In the genomic region with DNA sequence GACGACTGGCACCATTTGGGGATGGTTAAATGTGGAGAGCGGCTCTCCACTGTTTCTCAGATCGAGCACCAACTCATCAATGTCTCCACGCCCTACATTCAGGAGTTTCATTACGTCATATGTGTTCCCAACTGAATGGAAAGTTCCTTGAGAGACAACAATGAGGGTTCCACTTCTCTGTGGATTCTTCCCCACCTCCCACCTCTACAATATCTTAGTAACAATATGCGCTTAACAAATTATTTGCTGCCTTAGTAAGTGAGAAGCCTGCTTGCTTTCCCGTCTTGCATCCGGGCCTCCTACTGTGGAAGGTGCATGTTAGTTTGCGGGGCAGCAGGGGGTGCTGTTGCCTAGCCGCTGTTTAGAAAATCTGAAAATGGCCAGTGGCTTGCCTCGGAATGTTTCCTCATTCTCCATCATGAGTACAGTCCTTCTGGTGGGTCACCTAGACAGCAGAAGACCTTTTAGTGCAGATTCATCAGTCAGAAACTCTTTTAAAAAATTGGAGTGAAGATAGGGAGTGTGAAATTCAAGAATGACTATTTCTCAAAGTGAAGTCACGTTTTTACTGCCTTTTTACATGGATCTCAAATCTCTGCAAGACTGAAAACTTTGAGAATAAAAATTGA, we compare ENCODE assay signal across 8 cellular contexts. TPM values are rescaled to one million over a fixed set of nuclear protein-coding genes. Genes with fewer than 3 reads are reported as not detected.
DNase-seq lines count a peak whose midpoint lies in the region; ATAC-seq and TF ChIP-seq lines count a peak whose summit lies in the region.

No MANE protein-coding gene starts in this region.

- POLR2A ChIA-PET in AG04450 (lab: Yijun Ruan, JAX): no interaction called here

- no peaks in the 10 kb centered on the region for H4K20me1 ChIP-seq in osteoblast (ENCODE audit: insufficient read depth, low read length)

- no peaks in the 10 kb centered on the region for H3K79me2 ChIP-seq in osteoblast (ENCODE audit: insufficient read depth, low read length)

- ATAC-seq in GM18502 (IDR thresholded peaks at IDR 0.05; ENCODE audit: poor library complexity, unreplicated experiment) (peak; percentile 77), HG03039 (IDR thresholded peaks at IDR 0.05; ENCODE audit: unreplicated experiment) (peak; percentile 82)

- DNase-seq in AG04450 (ENCODE audit: low read depth, low spot score) (peak; percentile 18), NCI-H2227 treated with DMSO at 0.1 percent for 48 hours (lab: John Stamatoyannopoulos, UW) (peak; percentile 80), fibroblast of the aortic adventitia (ENCODE audit: low read depth) (peak; percentile 63), osteoblast (ENCODE audit: insufficient read length, low spot score, missing footprints) (peak; percentile 47)
- peak in 2 of 3 experiments; percentile 0 to 17 for DNase-seq in activated CD8-positive, alpha-beta memory T cell treated with anti-CD3 and anti-CD28 coated beads for 48 hours (ENCODE audit: low read depth in 2 of 3, low spot score in 2 of 3)
- no peak for DNase-seq in stimulated activated naive CD4-positive, alpha-beta T cell treated with Interleukin-2 at 50 U/mL for 16 hours (lab: John Stamatoyannopoulos, UW)

- peak overlapping the region; percentile 72 for H2AFZ ChIP-seq in osteoblast (ENCODE audit: low read length)

- no peaks in the 10 kb centered on the region for H3K9me3 ChIP-seq in AG04450 (ENCODE audit: control insufficient read depth, insufficient read depth, low read length)
- H3K9me3 ChIP-seq in osteoblast (ENCODE audit: low read depth, low read length): no peaks in the 10 kb centered on the region

- no peaks in the 10 kb centered on the region for H3K4me1 ChIP-seq in osteoblast (ENCODE audit: insufficient read depth, low read length)

- peak overlapping the region; percentile 7 for H3K4me2 ChIP-seq in osteoblast (ENCODE audit: insufficient read depth, low read length)

- H3K4me3 ChIP-seq in AG04450 (ENCODE audit: low read depth, low read length) (no peak overlapping the region), fibroblast of the aortic adventitia (ENCODE audit: low read depth, low read length) (no peak overlapping the region), osteoblast (ENCODE audit: insufficient read depth, low read length) (no peak overlapping the region)

- no peaks in the 10 kb centered on the region for H3K36me3 ChIP-seq in osteoblast (ENCODE audit: insufficient read depth, low read length)

- H3K27me3 ChIP-seq in AG04450 (ENCODE audit: control insufficient read depth, insufficient read depth, low read length) (peaks cover 9% of the 10 kb centered on the region), osteoblast (ENCODE audit: insufficient read depth, low read length) (no peaks in the 10 kb centered on the region)

- H3K27ac ChIP-seq in AG04450 (ENCODE audit: low read depth, low read length) (no peak overlapping the region), osteoblast (ENCODE audit: low read depth, low read length) (no peak overlapping the region)

- TF ChIP-seq CTCF in AG04450 (IDR thresholded peaks at IDR 0.05; ENCODE audit: low read depth, low read length) (peak; percentile 97), fibroblast of the aortic adventitia (IDR thresholded peaks at IDR 0.05; ENCODE audit: insufficient read depth, low read length) (peak; percentile 89), osteoblast (IDR thresholded peaks at IDR 0.05; ENCODE audit: extremely low read depth, low read depth, low read length) (peak; percentile 93)

- CTCF ChIA-PET in AG04450 (lab: Charles Lee): interaction anchor here (0.6 to 5.2 kb wide), 43 partner anchors 9 to 827 kb away, joined by 3 to 154 read pairs (median 4); no protein-coding TSS in a partner anchor

RNA-seq across cellular contexts. Expression of a gene that starts 55.7 kb away (rescaled TPM):
- polyA plus RNA-seq in AG04450 (2011; rRNA removed): not detected in 2 replicates
- not detected in 2 replicates for polyA minus RNA-seq in AG04450 (2011; rRNA and poly(A)+ RNA removed)
- total RNA-seq in fibroblast of the aortic adventitia (ENCODE audit: low replicate concordance): not detected in 2 replicates
- total RNA-seq in osteoblast: not detected in 2 replicates
